In the genomic region with DNA sequence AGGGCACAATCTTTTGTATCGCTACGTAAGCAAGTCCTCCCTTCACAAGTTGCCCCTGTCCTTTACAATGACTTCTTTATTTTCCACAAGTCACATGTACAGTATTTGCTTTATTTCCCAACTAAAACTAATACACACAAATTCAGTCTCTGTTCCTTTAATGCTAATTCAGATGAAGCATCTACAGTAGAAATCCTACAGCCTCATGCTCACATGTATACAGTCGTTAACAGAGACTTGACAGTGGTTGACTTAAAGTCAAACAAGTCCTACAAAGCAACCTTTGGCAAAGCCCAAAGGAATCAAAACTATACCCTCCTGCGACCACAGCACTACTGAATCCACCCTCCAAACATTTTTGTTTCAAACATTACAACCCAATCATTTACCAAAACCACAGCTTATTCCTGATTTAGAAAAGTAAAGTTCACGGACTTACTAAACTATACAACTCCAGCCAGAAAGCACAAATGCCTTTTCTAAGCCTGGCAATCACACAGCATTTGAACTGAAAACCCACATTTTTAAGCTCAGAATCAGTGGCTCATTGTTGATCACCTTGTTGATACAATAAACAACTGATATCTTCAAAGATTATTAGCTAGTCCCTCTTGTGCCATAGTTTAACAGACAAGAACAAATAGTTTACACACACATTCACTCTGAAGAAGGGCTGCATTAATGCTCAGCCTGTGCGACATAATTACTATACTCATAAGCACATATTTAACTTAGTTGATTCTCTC, we compare ENCODE assay signal across 2 cellular contexts.
TF ChIP-seq lines count a peak whose summit lies in the region.

No MANE protein-coding gene starts in this region.

TF ChIP-seq in IMR-90, 13 proteins besides CTCF, POLR2A, EP300 and RAD21:
- TF ChIP-seq RCOR1 (IDR thresholded peaks at IDR 0.05; ENCODE audit: insufficient replicate concordance, low read length) (no peak), NFE2L2 (IDR thresholded peaks at IDR 0.05; ENCODE audit: low read depth, low read length) (no peak), MAFK (IDR thresholded peaks at IDR 0.05; ENCODE audit: low read depth, low read length) (no peak), CHD1 (IDR thresholded peaks at IDR 0.05; ENCODE audit: low read depth, low read length) (no peak), SMC3 (IDR thresholded peaks at IDR 0.05; ENCODE audit: low read depth, low read length) (no peak), MXI1 (IDR thresholded peaks at IDR 0.05; ENCODE audit: borderline replicate concordance, low read depth, low read length) (no peak), FOS (IDR thresholded peaks at IDR 0.05; ENCODE audit: low read depth, low read length) (no peak), RFX5 (IDR thresholded peaks at IDR 0.05; ENCODE audit: low read depth, low read length) (no peak), ELK1 (IDR thresholded peaks at IDR 0.05; ENCODE audit: borderline replicate concordance, low read depth, low read length) (no peak), BHLHE40 (IDR thresholded peaks at IDR 0.05; ENCODE audit: low read depth, low read length) (no peak), MAZ (IDR thresholded peaks at IDR 0.05; ENCODE audit: borderline replicate concordance, low read depth, low read length) (no peak), CEBPB (IDR thresholded peaks at IDR 0.05; ENCODE audit: low read depth, low read length) (no peak)
- TF ChIP-seq, protein P1, sequence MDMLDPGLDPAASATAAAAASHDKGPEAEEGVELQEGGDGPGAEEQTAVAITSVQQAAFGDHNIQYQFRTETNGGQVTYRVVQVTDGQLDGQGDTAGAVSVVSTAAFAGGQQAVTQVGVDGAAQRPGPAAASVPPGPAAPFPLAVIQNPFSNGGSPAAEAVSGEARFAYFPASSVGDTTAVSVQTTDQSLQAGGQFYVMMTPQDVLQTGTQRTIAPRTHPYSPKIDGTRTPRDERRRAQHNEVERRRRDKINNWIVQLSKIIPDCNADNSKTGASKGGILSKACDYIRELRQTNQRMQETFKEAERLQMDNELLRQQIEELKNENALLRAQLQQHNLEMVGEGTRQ (IDR thresholded peaks at IDR 0.05; ENCODE audit: low read depth, low read length): no peak

TF ChIP-seq in H1, 55 proteins besides CTCF, POLR2A, EP300 and RAD21:
- TF ChIP-seq RFX5 (IDR thresholded peaks at IDR 0.05; ENCODE audit: borderline replicate concordance, low read depth, low read length): no peak
- TF ChIP-seq GTF2F1 (IDR thresholded peaks at IDR 0.05; ENCODE audit: borderline replicate concordance, low read depth, low read length): no peak
- no peak for TF ChIP-seq CTBP2 (IDR thresholded peaks at IDR 0.05; ENCODE audit: borderline replicate concordance, insufficient read depth, insufficient read length, low read length)
- TF ChIP-seq RXRA (IDR thresholded peaks at IDR 0.05; ENCODE audit: insufficient read depth, low read depth, low read length): no peak
- no peak for TF ChIP-seq HDAC6 (IDR thresholded peaks at IDR 0.05; ENCODE audit: low read depth, low read length)
- no peak for TF ChIP-seq POU5F1 (IDR thresholded peaks at IDR 0.05; ENCODE audit: low read depth, low read length)
- TF ChIP-seq BCL11A (IDR thresholded peaks at IDR 0.05; ENCODE audit: low read depth in 2 of 2, low read length in 2 of 2): no peak
- no peak for TF ChIP-seq JUN (IDR thresholded peaks at IDR 0.05; ENCODE audit: low read depth, low read length)
- no peak for TF ChIP-seq TEAD4 (IDR thresholded peaks at IDR 0.05; ENCODE audit: low read depth, low read length)
TF ChIP-seq in H1: peak in this region for 0.
